In genomic region chr9:107437716-107438115, GRCh38 we compare ENCODE assay signal across 21 cellular contexts.
"Had no signal": no experiment of that assay in that cellular context is flagged by ENCODE, and none has a peak within 500 bp of the region (broad histone marks: within the 10 kb centered on the region; RNA-seq: fewer than 3 reads in every experiment).

No MANE protein-coding gene starts in this region.

- H3K4me1 Mint-ChIP-seq: activated B cell treated with CpG ODN at 0.5 μM for 24 hours; activated naive CD4-positive, alpha-beta T cell treated with anti-CD3 and anti-CD28 coated beads, Interleukin-2, amount 50 U/mL, for 24 hours; activated naive CD8-positive, alpha-beta T cell treated with anti-CD3 and anti-CD28 coated beads, Interleukin-2, amount 50 U/mL, for 24 hours; activated T-helper 17 cell treated with anti-CD3 and anti-CD28 coated beads, Interleukin-2, amount 50 U/mL, for 72 hours; naive thymus-derived CD8-positive, alpha-beta T cell; T-helper 17 cell had no signal

- H3K27ac Mint-ChIP-seq: activated B cell treated with CpG ODN at 0.5 μM for 24 hours; activated CD8-positive, alpha-beta T cell treated with anti-CD3 and anti-CD28 coated beads for 36 hours; activated naive CD4-positive, alpha-beta T cell treated with anti-CD3 and anti-CD28 coated beads, Interleukin-2, amount 50 U/mL, for 24 hours; activated naive CD8-positive, alpha-beta T cell treated with anti-CD3 and anti-CD28 coated beads, Interleukin-2, amount 50 U/mL, for 24 hours; activated T-helper 17 cell treated with anti-CD3 and anti-CD28 coated beads, Interleukin-2, amount 50 U/mL, for 72 hours; naive thymus-derived CD8-positive, alpha-beta T cell; T-helper 17 cell had no signal

- H3K36me3 ChIP-seq: esophagus squamous epithelium, heart right ventricle, right atrium auricular region, suprapubic skin, tibial nerve had no signal

- H3K4me3 ChIP-seq: esophagus squamous epithelium, heart right ventricle, right atrium auricular region, suprapubic skin, tibial nerve had no signal

- H3K9me3 Mint-ChIP-seq: activated B cell treated with CpG ODN at 0.5 μM for 24 hours; activated CD8-positive, alpha-beta T cell treated with anti-CD3 and anti-CD28 coated beads for 36 hours; activated naive CD4-positive, alpha-beta T cell treated with anti-CD3 and anti-CD28 coated beads, Interleukin-2, amount 50 U/mL, for 24 hours; activated naive CD8-positive, alpha-beta T cell treated with anti-CD3 and anti-CD28 coated beads, Interleukin-2, amount 50 U/mL, for 24 hours; activated T-cell treated with anti-CD3 and anti-CD28 coated beads, Interleukin-2, amount 50 U/mL, for 4 hours; activated T-helper 17 cell treated with anti-CD3 and anti-CD28 coated beads, Interleukin-2, amount 50 U/mL, for 72 hours; naive thymus-derived CD8-positive, alpha-beta T cell had no signal

- H3K27ac ChIP-seq: esophagus squamous epithelium, heart right ventricle, right atrium auricular region, suprapubic skin, tibial nerve had no signal

- DNase-seq: activated B cell treated with CpG ODN at 0.5 μM for 24 hours; activated CD4-positive, alpha-beta T cell treated with anti-CD3 and anti-CD28 coated beads, Interleukin-2, amount 50 U/mL, for 1 hour; activated CD8-positive, alpha-beta T cell treated with anti-CD3 and anti-CD28 coated beads for 36 hours; activated naive CD8-positive, alpha-beta T cell treated with anti-CD3 and anti-CD28 coated beads, Interleukin-2, amount 50 U/mL, for 24 hours; activated T-cell treated with anti-CD3 and anti-CD28 coated beads, Interleukin-2, amount 50 U/mL, for 4 hours; amygdala; caudate nucleus; cortex of kidney; esophagus squamous epithelium; foreskin melanocyte; heart right ventricle; mammary epithelial cell; naive thymus-derived CD8-positive, alpha-beta T cell; stimulated activated naive CD4-positive, alpha-beta T cell; T-helper 17 cell; T1000 had no signal

- H3K4me1 ChIP-seq: heart right ventricle, right atrium auricular region, tibial nerve had no signal

- H3K27me3 ChIP-seq: esophagus squamous epithelium, heart right ventricle, right atrium auricular region, suprapubic skin, tibial nerve had no signal

- ATAC-seq: activated CD8-positive, alpha-beta T cell treated with anti-CD3 and anti-CD28 coated beads for 36 hours; activated naive CD8-positive, alpha-beta T cell treated with anti-CD3 and anti-CD28 coated beads, Interleukin-2, amount 50 U/mL, for 24 hours; activated T-cell treated with anti-CD3 and anti-CD28 coated beads, Interleukin-2, amount 50 U/mL, for 4 hours; activated T-helper 17 cell treated with anti-CD3 and anti-CD28 coated beads, Interleukin-2, amount 50 U/mL, for 72 hours; heart right ventricle; naive thymus-derived CD8-positive, alpha-beta T cell; T-helper 17 cell had no signal

- H3K36me3 Mint-ChIP-seq: activated naive CD4-positive, alpha-beta T cell treated with anti-CD3 and anti-CD28 coated beads, Interleukin-2, amount 50 U/mL, for 24 hours; naive thymus-derived CD8-positive, alpha-beta T cell had no signal

- H3K4me3 Mint-ChIP-seq: activated B cell treated with CpG ODN at 0.5 μM for 24 hours; activated CD8-positive, alpha-beta T cell treated with anti-CD3 and anti-CD28 coated beads for 36 hours; activated naive CD4-positive, alpha-beta T cell treated with anti-CD3 and anti-CD28 coated beads, Interleukin-2, amount 50 U/mL, for 24 hours; activated naive CD8-positive, alpha-beta T cell treated with anti-CD3 and anti-CD28 coated beads, Interleukin-2, amount 50 U/mL, for 24 hours; activated T-cell treated with anti-CD3 and anti-CD28 coated beads, Interleukin-2, amount 50 U/mL, for 4 hours; activated T-helper 17 cell treated with anti-CD3 and anti-CD28 coated beads, Interleukin-2, amount 50 U/mL, for 72 hours; naive thymus-derived CD8-positive, alpha-beta T cell; T-helper 17 cell had no signal

- H3K27me3 Mint-ChIP-seq: activated naive CD8-positive, alpha-beta T cell treated with anti-CD3 and anti-CD28 coated beads, Interleukin-2, amount 50 U/mL, for 24 hours had no signal

- H3K9me3 ChIP-seq: esophagus squamous epithelium, heart right ventricle, right atrium auricular region, suprapubic skin, tibial nerve had no signal
